In the genomic region with DNA sequence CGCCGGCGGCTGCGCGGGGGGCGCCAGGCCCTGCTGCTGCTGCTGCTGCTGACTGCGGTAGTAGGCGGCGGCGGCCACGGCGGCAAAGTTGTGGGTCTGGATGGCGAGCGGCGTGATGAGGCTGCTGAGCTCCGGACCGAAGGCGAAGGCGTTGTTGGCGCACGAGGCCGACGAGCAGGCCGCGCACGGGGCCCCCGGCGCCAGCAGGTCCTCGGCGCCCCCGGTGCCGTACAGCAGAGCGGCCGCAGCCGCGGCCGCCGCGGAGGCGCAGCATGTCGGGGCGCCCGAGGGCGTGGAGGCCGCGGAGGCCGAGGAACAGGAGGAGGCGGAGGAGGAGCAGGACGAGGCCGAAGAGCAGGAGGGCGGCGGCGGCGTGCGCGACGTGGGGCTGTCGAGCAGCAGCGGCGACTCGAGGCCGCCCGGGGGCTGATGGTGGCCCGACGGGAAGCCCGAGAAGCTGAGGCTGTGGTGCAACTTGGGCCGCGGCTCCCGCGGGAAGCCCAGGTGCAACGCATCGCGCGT, we compare ENCODE assay signal across 8 cellular contexts. TPM values are rescaled to one million over a fixed set of nuclear protein-coding genes. Genes with fewer than 3 reads are reported as not detected.
DNase-seq lines count a peak whose midpoint lies in the region; ATAC-seq and TF ChIP-seq lines count a peak whose summit lies in the region.

No MANE protein-coding gene starts in this region.

- H3K27ac ChIP-seq in colonic mucosa (peak overlapping the region; percentile 97), tibial artery (peak overlapping the region; percentile 96 to 99)

- H3K27me3 Mint-ChIP-seq in T-helper 2 cell treated with Interferon-gamma antibody and Interleukin-4, amounts not matched to agents 5 μg/mL and 100 μg/mL, for 36 hours (ENCODE audit: low read depth) = no peaks in the 10 kb centered on the region

- H3K27me3 ChIP-seq in colonic mucosa (no peaks in the 10 kb centered on the region), mucosa of stomach (ENCODE audit: control insufficient read depth, insufficient read depth, low read length) (no peaks in the 10 kb centered on the region), tibial artery (no peaks in the 10 kb centered on the region)

- peaks cover 13% of the 10 kb centered on the region for H3K36me3 ChIP-seq in colonic mucosa
- peaks cover 10% of the 10 kb centered on the region for H3K36me3 ChIP-seq in mucosa of stomach (ENCODE audit: control insufficient read depth, insufficient read depth, low read length)
- peaks cover 29 to 38% (median 37%) of the 10 kb centered on the region in 3 donors for H3K36me3 ChIP-seq in tibial artery

- peak overlapping the region; percentile 91 for H3K4me3 ChIP-seq in GM12865 (ENCODE audit: low read depth, low read length)
- H3K4me3 ChIP-seq in colonic mucosa = peak overlapping the region; percentile 88
- H3K4me3 ChIP-seq in mucosa of stomach (ENCODE audit: low read length) = peak overlapping the region; percentile 76
- peak overlapping the region; percentile 87 to 89 for H3K4me3 ChIP-seq in tibial artery

- TF ChIP-seq CTCF in GM12865 (IDR thresholded peaks at IDR 0.05; ENCODE audit: insufficient read depth, low read depth, low read length, missing control alignments) (no peak), colonic mucosa (IDR thresholded peaks at IDR 0.05) (no peak), tibial artery (IDR thresholded peaks at IDR 0.05) (no peak)

- peak; percentile 58 for DNase-seq in GM12865 (ENCODE audit: low read depth)
- peak; percentile 56 for DNase-seq in T-helper 2 cell treated with Interferon-gamma antibody and Interleukin-4, amounts not matched to agents 5 μg/mL and 100 μg/mL, for 36 hours (ENCODE audit: low spot score)
- DNase-seq in colonic mucosa = no peak
- no peak for DNase-seq in tibial artery
- DNase-seq in amniotic stem cell (lab: John Stamatoyannopoulos, UW) = no peak

- peak overlapping the region; percentile 89 for H3K4me3 Mint-ChIP-seq in T-helper 2 cell treated with Interferon-gamma antibody and Interleukin-4, amounts not matched to agents 5 μg/mL and 100 μg/mL, for 36 hours

- H3K9me3 ChIP-seq in colonic mucosa (no peaks in the 10 kb centered on the region), mucosa of stomach (ENCODE audit: control insufficient read depth, low read length) (no peaks in the 10 kb centered on the region), tibial artery (no peaks in the 10 kb centered on the region)

- H3K27ac Mint-ChIP-seq in T-helper 2 cell treated with Interferon-gamma antibody and Interleukin-4, amounts not matched to agents 5 μg/mL and 100 μg/mL, for 36 hours = peak overlapping the region; percentile 49

- ATAC-seq in HG03025 (IDR thresholded peaks at IDR 0.05; ENCODE audit: low FRiP score, unreplicated experiment) (no peak), HG02884 (IDR thresholded peaks at IDR 0.05; ENCODE audit: unreplicated experiment) (no peak)

- peaks cover 43% of the 10 kb centered on the region for H3K4me1 Mint-ChIP-seq in T-helper 2 cell treated with Interferon-gamma antibody and Interleukin-4, amounts not matched to agents 5 μg/mL and 100 μg/mL, for 36 hours (ENCODE audit: low read depth)

- H3K4me1 ChIP-seq in colonic mucosa = peaks cover 14% of the 10 kb centered on the region
- H3K4me1 ChIP-seq in mucosa of stomach (ENCODE audit: control insufficient read depth, insufficient read depth, low read length) = peaks cover 33% of the 10 kb centered on the region
- H3K4me1 ChIP-seq in tibial artery = peaks cover 0 to 58% (median 36%) of the 10 kb centered on the region in 4 donors

- intact Hi-C loops in colonic mucosa (cut with DNase I) (loop anchor here (2.0 to 5.0 kb wide), 3 partner anchors 56 to 277 kb away; no protein-coding TSS in a partner anchor), tibial artery (cut with DNase I; ENCODE audit: low total_unique reads) (loop anchor here (5.0 to 10.0 kb wide), 4 partner anchors 150 to 313 kb away; no protein-coding TSS in a partner anchor)

- peaks cover 48% of the 10 kb centered on the region for H3K36me3 Mint-ChIP-seq in T-helper 2 cell treated with Interferon-gamma antibody and Interleukin-4, amounts not matched to agents 5 μg/mL and 100 μg/mL, for 36 hours (ENCODE audit: low read depth)

- peak overlapping the region; percentile 98 to 100 for H3K9ac ChIP-seq in colonic mucosa (ENCODE audit: low read depth in 2 of 2, low read length in 2 of 2)
- H3K9ac ChIP-seq in mucosa of stomach (ENCODE audit: low read length) = peak overlapping the region; percentile 88

- H3K9me3 Mint-ChIP-seq in T-helper 2 cell treated with Interferon-gamma antibody and Interleukin-4, amounts not matched to agents 5 μg/mL and 100 μg/mL, for 36 hours = no peaks in the 10 kb centered on the region

RNA-seq across cellular contexts. Expression of a gene that starts 1.8 kb away (rescaled TPM):
- 100 to 1,000 TPM; 166 to 205 TPM for total RNA-seq in colonic mucosa

Comparison
In these comparisons a context has a peak if more than half of its experiments do, and no peak if none do; other contexts are left out.
1. DNase-seq: peak in GM12865 (single experiment) and T-helper 2 cell treated with Interferon-gamma antibody and Interleukin-4, amounts not matched to agents 5 μg/mL and 100 μg/mL, for 36 hours (single experiment); none in colonic mucosa (single experiment), tibial artery (0 of 2) and amniotic stem cell (single experiment).
2. Peak in every context shown above with its lines, with median percentiles within 50 percentile points of each other: H3K4me3 ChIP-seq.